10 cellular contexts compared by ENCODE assay signal in the genomic region with DNA sequence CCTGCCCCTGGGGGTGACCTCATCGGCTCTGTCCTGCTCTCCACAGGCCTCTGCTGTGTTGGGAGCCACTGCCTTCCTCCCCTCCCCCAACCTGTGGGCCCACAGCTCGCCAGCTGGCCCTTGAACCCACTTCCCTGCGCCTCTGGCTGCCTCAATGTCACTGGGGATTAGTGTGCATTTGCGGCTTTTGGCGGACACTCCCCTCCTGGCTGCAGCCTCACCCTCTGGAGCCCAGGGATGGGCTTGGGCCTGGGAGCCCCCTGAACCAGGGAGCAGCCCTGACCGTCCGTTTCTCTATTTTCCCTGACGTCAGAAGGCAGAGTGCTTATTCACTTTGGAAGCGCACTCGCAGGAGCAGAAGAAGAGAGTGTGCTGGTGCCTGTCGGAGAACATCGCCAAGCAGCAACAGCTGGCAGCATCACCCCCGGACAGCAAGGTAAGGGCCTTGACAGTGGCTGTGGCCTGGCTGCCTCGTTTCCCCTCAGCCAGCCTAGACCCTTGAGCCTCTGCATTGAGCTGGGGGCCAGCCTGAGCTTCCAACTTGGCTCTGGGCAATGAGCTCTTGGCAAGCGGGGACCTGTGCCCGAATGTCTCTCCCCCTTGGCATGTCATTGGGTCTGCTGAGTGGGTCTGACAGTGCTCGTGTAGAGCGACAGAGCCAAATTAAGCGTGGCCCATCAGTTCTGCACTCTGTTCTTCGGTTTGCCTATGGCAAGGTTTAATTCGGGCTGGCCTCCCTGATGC.
A peak's percentile ranks its signal among the peaks of the same experiment; 100 is the strongest.
DNase-seq lines count a peak whose midpoint lies in the region; ATAC-seq, FAIRE-seq and TF ChIP-seq lines count a peak whose summit lies in the region.
"Had no signal": no experiment of that assay in that cellular context is flagged by ENCODE, and none has a peak within 500 bp of the region (broad histone marks: within the 10 kb centered on the region; RNA-seq: fewer than 3 reads in every experiment).

No MANE protein-coding gene starts in this region.

- DNase-seq in NCI-H446 treated with DMSO at 0.1 percent for 48 hours (lab: John Stamatoyannopoulos, UW) (peak; percentile 60), left colon (peak; percentile 40 to 57), gastrocnemius medialis (peak; percentile 59 to 83), dedifferentiated amniotic fluid mesenchymal stem cell (ENCODE audit: extremely low spot score) (no peak), D721Med (ENCODE audit: insufficient read length, low spot score) (no peak)
- DNase-seq: activated B cell treated with CpG ODN at 0.5 μM for 24 hours had no signal

- H3K4me3 ChIP-seq in duodenal mucosa (ENCODE audit: low read depth in 1 of 2, low read length in 2 of 2): no peak overlapping the region
- no peak overlapping the region for H3K4me3 ChIP-seq in gastrocnemius medialis

- intact Hi-C loops in left colon (cut with DNase I, micrococcal nuclease): no loop called here
- intact Hi-C loops in gastrocnemius medialis (cut with DNase I; ENCODE audit: low total_unique reads): loop anchor here (2.0 kb wide), 1 partner anchor 46 kb away; no protein-coding TSS in a partner anchor

- TF ChIP-seq POLR2A in gastrocnemius medialis (IDR thresholded peaks at IDR 0.05): no peak

- H3K36me3 ChIP-seq in duodenal mucosa (ENCODE audit: control insufficient read depth in 1 of 2, insufficient read depth in 2 of 2, low read length in 2 of 2) (peaks cover 28 to 78% of the 10 kb centered on the region in 2 donors), gastrocnemius medialis (no peaks in the 10 kb centered on the region)

- no peaks in the 10 kb centered on the region for H3K9me3 ChIP-seq in duodenal mucosa (ENCODE audit: control insufficient read depth in 1 of 2, low read length in 2 of 2)
- H3K9me3 ChIP-seq in gastrocnemius medialis: no peaks in the 10 kb centered on the region

- H3K27me3 ChIP-seq in duodenal mucosa (ENCODE audit: control insufficient read depth in 1 of 2, insufficient read depth in 2 of 2, low read length in 2 of 2) (no peaks in the 10 kb centered on the region), gastrocnemius medialis (no peaks in the 10 kb centered on the region)

- no peak overlapping the region for H3K9ac ChIP-seq in duodenal mucosa (ENCODE audit: low read depth in 1 of 2, low read length in 2 of 2)

- TF ChIP-seq CTCF in gastrocnemius medialis (IDR thresholded peaks at IDR 0.05 in 4 of 5, conservative IDR thresholded peaks at IDR 0.05 in 1 of 5) (no peak), D721Med (IDR thresholded peaks at IDR 0.05; ENCODE audit: insufficient read depth, missing control alignments) (no peak)

- ATAC-seq in left colon: no peak
- ATAC-seq in gastrocnemius medialis: peak; percentile 45 to 82
- ATAC-seq in HG03342 (IDR thresholded peaks at IDR 0.05; ENCODE audit: unreplicated experiment): no peak
- ATAC-seq in GM18520 (IDR thresholded peaks at IDR 0.05; ENCODE audit: unreplicated experiment): no peak

- in situ Hi-C loops in gastrocnemius medialis (cut with MboI; ENCODE audit: low sequenced_read_pairs in 4 of 4): no loop called here

- H3K27ac ChIP-seq in duodenal mucosa (ENCODE audit: low read depth, low read length) (peak overlapping the region; percentile 58), gastrocnemius medialis (peak overlapping the region; percentile 78 to 87 (median 84))

- H3K4me1 ChIP-seq in duodenal mucosa (ENCODE audit: control insufficient read depth in 1 of 2, insufficient read depth in 2 of 2, low read length in 2 of 2): peaks cover 4 to 14% of the 10 kb centered on the region in 2 donors
- peaks cover 26 to 45% of the 10 kb centered on the region in 2 donors for H3K4me1 ChIP-seq in gastrocnemius medialis

- FAIRE-seq in D721Med (lab: Jason Lieb, UNC): no peak
- FAIRE-seq: keratinocyte had no signal

Comparison
In these comparisons a context has a peak if more than half of its experiments do, and no peak if none do; other contexts are left out.
1. DNase-seq: peak in NCI-H446 treated with DMSO at 0.1 percent for 48 hours (single experiment), left colon (2 of 2) and gastrocnemius medialis (2 of 2); none in dedifferentiated amniotic fluid mesenchymal stem cell (single experiment) and D721Med (single experiment).
2. ATAC-seq: peak in gastrocnemius medialis (2 of 2); none in left colon (single experiment), HG03342 (single experiment) and GM18520 (single experiment).